1 cellular context compared by ENCODE assay signal in genomic region chr1:98674075-98674781, GRCh38.
TF ChIP-seq lines count a peak whose summit lies in the region.

No MANE protein-coding gene starts in this region.

TF ChIP-seq in HEK293, 187 proteins besides CTCF, POLR2A, EP300 and RAD21 (continued from another document):
- TF ChIP-seq PRDM10 (tag by site-specific recombination; IDR thresholded peaks at IDR 0.05) (peak; percentile 62), ZBTB17 (tag by site-specific recombination; IDR thresholded peaks at IDR 0.05) (peak; percentile 58), SETDB1 (IDR thresholded peaks at IDR 0.05; ENCODE audit: insufficient read length, low read length) (no peak), ZBTB44 (tag by site-specific recombination; IDR thresholded peaks at IDR 0.05) (no peak)
